7 cellular contexts compared by ENCODE assay signal in genomic region chr5:94049307-94049922, GRCh38.
DNase-seq lines count a peak whose midpoint lies in the region; ATAC-seq lines count a peak whose summit lies in the region.
"Not testable (repeated sequence)": the region's sequence is repeated elsewhere in the genome, so short reads cannot be mapped to it uniquely, and the experiment has no call there.

No MANE protein-coding gene starts in this region.

- H3K9me3 Mint-ChIP-seq in naive B cell: not testable (repeated sequence)

- ATAC-seq in GM18868 (IDR thresholded peaks at IDR 0.05; ENCODE audit: unreplicated experiment) (peak; percentile 73), GM19463 (IDR thresholded peaks at IDR 0.05; ENCODE audit: unreplicated experiment) (peak; percentile 57), GM21717 (IDR thresholded peaks at IDR 0.05; ENCODE audit: unreplicated experiment) (peak; percentile 72), HG02678 (IDR thresholded peaks at IDR 0.05; ENCODE audit: unreplicated experiment) (peak; percentile 58), HG02885 (IDR thresholded peaks at IDR 0.05; ENCODE audit: poor library complexity, unreplicated experiment) (peak; percentile 65), HG03378 (IDR thresholded peaks at IDR 0.05; ENCODE audit: unreplicated experiment) (peak; percentile 48), naive B cell (ENCODE audit: low read depth in 2 of 2) (peak; percentile 25 to 34)

- H3K36me3 Mint-ChIP-seq in naive B cell: peaks cover 32 to 41% of the 10 kb centered on the region in 2 donors

- peak; percentile 9 for DNase-seq in naive B cell

- peak overlapping the region in 2 of 6 donors; percentile 20 to 86 for H3K27ac Mint-ChIP-seq in naive B cell

- H3K27me3 Mint-ChIP-seq in naive B cell: not testable (repeated sequence)

- peak overlapping the region in 2 of 8 donors; percentile 57 to 61 for H3K4me3 Mint-ChIP-seq in naive B cell

- H3K4me1 Mint-ChIP-seq in naive B cell: peaks cover 0 to 12% (median 9%) of the 10 kb centered on the region in 3 donors

Comparison
In these comparisons a context has a peak if more than half of its experiments do, and no peak if none do; other contexts are left out.
1. Peak in every context shown above with its lines: DNase-seq and ATAC-seq.